ENCODE assay signal across 16 cellular contexts in genomic region chr1:8115769-8116167, GRCh38.
A peak's percentile ranks its signal among the peaks of the same experiment; 100 is the strongest.
DNase-seq lines count a peak whose midpoint lies in the region; ATAC-seq and TF ChIP-seq lines count a peak whose summit lies in the region.
"Had no signal": no experiment of that assay in that cellular context is flagged by ENCODE, and none has a peak within 500 bp of the region (broad histone marks: within the 10 kb centered on the region; RNA-seq: fewer than 3 reads in every experiment).

No MANE protein-coding gene starts in this region.

- no peaks in the 10 kb centered on the region for H3K9me3 Mint-ChIP-seq in Caco-2 (ENCODE audit: unreplicated experiment)
- H3K9me3 Mint-ChIP-seq in activated CD4-positive, alpha-beta T cell treated with anti-CD3 and anti-CD28 coated beads for 36 hours (ENCODE audit: low read depth) = no peaks in the 10 kb centered on the region

- in situ Hi-C loops in G401 (cut with HindIII; ENCODE audit: low sequenced_read_pairs) = no loop called here

- H3K4ac ChIP-seq in mesenchymal stem cell (ENCODE audit: low read depth in 1 of 2, low read length in 2 of 2) = peak overlapping the region; percentile 75 to 84

- no peak overlapping the region for H3K4me2 ChIP-seq in mesenchymal stem cell (ENCODE audit: low read length, poor library complexity, severe bottlenecking)

- H3K14ac ChIP-seq in mesenchymal stem cell (ENCODE audit: low read length in 2 of 2) = peak overlapping the region in 1 of 2 experiments; percentile 30

- H3K27me3 ChIP-seq in Caco-2 (replicated peaks; ENCODE audit: control insufficient read depth, insufficient read depth, low read length) = no peaks in the 10 kb centered on the region
- H3K27me3 ChIP-seq in mesenchymal stem cell (ENCODE audit: control insufficient read depth in 1 of 2, insufficient read depth in 1 of 2, low read length in 2 of 2) = no peaks in the 10 kb centered on the region
- no peaks in the 10 kb centered on the region for H3K27me3 ChIP-seq in stomach
- H3K27me3 ChIP-seq in WERI-Rb-1 (ENCODE audit: insufficient read depth, low read depth, severe bottlenecking) = no peaks in the 10 kb centered on the region
- H3K27me3 ChIP-seq: colonic mucosa, pancreas, SJCRH30 had no signal

- DNase-seq in Caco-2 (no peak), cerebellar cortex (ENCODE audit: low spot score) (peak; percentile 67), mesenchymal stem cell (no peak), stomach (no peak), WERI-Rb-1 (no peak), G401 (ENCODE audit: low spot score) (no peak), DMS79 (lab: John Stamatoyannopoulos, UW) (no peak)
- no peak for DNase-seq in activated CD4-positive, alpha-beta T cell treated with anti-CD3 and anti-CD28 coated beads for 36 hours
- DNase-seq: activated CD4-positive, alpha-beta T cell treated with anti-CD3 and anti-CD28 coated beads for 48 hours; activated CD8-positive, alpha-beta memory T cell treated with anti-CD3 and anti-CD28 coated beads, Interleukin-2, amount 50 U/mL, for 4 hours; colonic mucosa; GOT3; NCI-H1694 treated with DMSO at 0.1 percent for 48 hours; pancreas; SJCRH30; small intestine had no signal

- H3K9ac ChIP-seq in mesenchymal stem cell (ENCODE audit: low read length) = no peak overlapping the region

- no peaks in the 10 kb centered on the region for H3K36me3 ChIP-seq in Caco-2 (ENCODE audit: control insufficient read depth, insufficient read depth, low read length)
- H3K36me3 ChIP-seq in mesenchymal stem cell (ENCODE audit: control insufficient read depth in 1 of 2, insufficient read depth in 2 of 2, low read depth in 1 of 2, low read length in 2 of 2) = no peaks in the 10 kb centered on the region
- no peaks in the 10 kb centered on the region for H3K36me3 ChIP-seq in stomach
- no peaks in the 10 kb centered on the region for H3K36me3 ChIP-seq in WERI-Rb-1
- H3K36me3 ChIP-seq: colonic mucosa, pancreas, SJCRH30 had no signal

- peak overlapping the region; percentile 57 for H2AK5ac ChIP-seq in mesenchymal stem cell (ENCODE audit: low read length, severe bottlenecking)

- CTCF ChIA-PET in Caco-2 (lab: Charles Lee) = interaction anchor here (0.7 kb wide), 1 partner anchor 8 kb away, joined by 3 read pairs; no protein-coding TSS in a partner anchor
- CTCF ChIA-PET in activated CD4-positive, alpha-beta T cell treated with anti-CD3 and anti-CD28 coated beads for 36 hours (lab: Charles Lee) = no interaction called here

- peak overlapping the region; percentile 33 for H4K8ac ChIP-seq in mesenchymal stem cell (ENCODE audit: low read length)

- H2BK120ac ChIP-seq in mesenchymal stem cell (ENCODE audit: low read depth, low read length) = peak overlapping the region; percentile 92

- H3K4me1 Mint-ChIP-seq in Caco-2 (ENCODE audit: low read depth, unreplicated experiment) = peaks cover 19% of the 10 kb centered on the region
- peaks cover 12% of the 10 kb centered on the region for H3K4me1 Mint-ChIP-seq in activated CD4-positive, alpha-beta T cell treated with anti-CD3 and anti-CD28 coated beads for 36 hours

- no peaks in the 10 kb centered on the region for H3K36me3 Mint-ChIP-seq in Caco-2 (ENCODE audit: insufficient read depth, unreplicated experiment)
- no peaks in the 10 kb centered on the region for H3K36me3 Mint-ChIP-seq in activated CD4-positive, alpha-beta T cell treated with anti-CD3 and anti-CD28 coated beads for 36 hours (ENCODE audit: low read depth)

- TF ChIP-seq CTCF in Caco-2 (IDR thresholded peaks at IDR 0.05; ENCODE audit: insufficient read depth in 1 of 2, low read depth in 1 of 2, low read length in 1 of 2, severe bottlenecking in 1 of 2, unreplicated experiment in 1 of 2) (no peak), stomach (IDR thresholded peaks at IDR 0.05) (no peak), WERI-Rb-1 (IDR thresholded peaks at IDR 0.05; ENCODE audit: low read depth, low read length) (no peak)

- H3K4me3 ChIP-seq in Caco-2 (ENCODE audit: low read depth, low read length) (no peak overlapping the region), mesenchymal stem cell (ENCODE audit: insufficient read depth in 1 of 2, low read depth in 1 of 2, low read length in 2 of 2) (no peak overlapping the region), stomach (no peak overlapping the region), WERI-Rb-1 (ENCODE audit: low read depth, low read length) (no peak overlapping the region)
- H3K4me3 ChIP-seq: colonic mucosa, pancreas, SJCRH30 had no signal

- H3K23ac ChIP-seq in mesenchymal stem cell (ENCODE audit: low read length in 2 of 2) = no peak overlapping the region

- no peak for ATAC-seq in activated CD4-positive, alpha-beta T cell treated with anti-CD3 and anti-CD28 coated beads for 36 hours

- TF ChIP-seq EP300 in stomach (IDR thresholded peaks at IDR 0.05) = no peak

- WGBS in mesenchymal stem cell = 84% methylated on average over 9 of the region's 9 CpGs
- 91 to 95% (median 95%) methylated on average over 9 of the region's 9 CpGs for WGBS in stomach, 5 donors

- peak overlapping the region; percentile 100 for H2BK15ac ChIP-seq in mesenchymal stem cell (ENCODE audit: low read depth, poor library complexity, severe bottlenecking)

- H3K27ac ChIP-seq in mesenchymal stem cell (ENCODE audit: low read length, poor library complexity, severe bottlenecking) = no peak overlapping the region
- peak overlapping the region in 4 of 5 donors; percentile 87 to 93 (median 90) for H3K27ac ChIP-seq in stomach
- no peak overlapping the region for H3K27ac ChIP-seq in WERI-Rb-1

- POLR2A ChIA-PET in Caco-2 (lab: Charles Lee) = no interaction called here
- POLR2A ChIA-PET in activated CD4-positive, alpha-beta T cell treated with anti-CD3 and anti-CD28 coated beads for 36 hours (lab: Charles Lee) = no interaction called here

- H3K4me1 ChIP-seq in Caco-2 (peaks cover 41% of the 10 kb centered on the region), mesenchymal stem cell (ENCODE audit: control insufficient read depth, insufficient read depth, low read depth, low read length) (peaks cover 26% of the 10 kb centered on the region), stomach (peaks cover 34 to 69% (median 45%) of the 10 kb centered on the region in 4 donors)
- H3K4me1 ChIP-seq: colonic mucosa had no signal

- H3K18ac ChIP-seq in mesenchymal stem cell (ENCODE audit: low read depth in 1 of 2, low read length in 2 of 2) = peak overlapping the region; percentile 85 to 91

- no peak overlapping the region for H3K4me3 Mint-ChIP-seq in Caco-2 (ENCODE audit: unreplicated experiment)
- no peak overlapping the region for H3K4me3 Mint-ChIP-seq in activated CD4-positive, alpha-beta T cell treated with anti-CD3 and anti-CD28 coated beads for 36 hours

- no peak overlapping the region for H2AFZ ChIP-seq in mesenchymal stem cell (ENCODE audit: low read depth, low read length)

- H4K91ac ChIP-seq in mesenchymal stem cell (ENCODE audit: low read length) = peak overlapping the region; percentile 97

- H3K27ac Mint-ChIP-seq in Caco-2 (ENCODE audit: unreplicated experiment) = peak overlapping the region; percentile 86
- no peak overlapping the region for H3K27ac Mint-ChIP-seq in activated CD4-positive, alpha-beta T cell treated with anti-CD3 and anti-CD28 coated beads for 36 hours

- H2BK12ac ChIP-seq in mesenchymal stem cell (ENCODE audit: low read length in 2 of 2) = peak overlapping the region; percentile 80 to 93

- H3K9me3 ChIP-seq in Caco-2 = no peaks in the 10 kb centered on the region
- H3K9me3 ChIP-seq in mesenchymal stem cell (ENCODE audit: control insufficient read depth, low read length) = no peaks in the 10 kb centered on the region
- H3K9me3 ChIP-seq in stomach = no peaks in the 10 kb centered on the region
- H3K9me3 ChIP-seq in WERI-Rb-1 (ENCODE audit: severe bottlenecking) = peaks cover 4% of the 10 kb centered on the region
- H3K9me3 ChIP-seq: colonic mucosa, pancreas, SJCRH30 had no signal

- TF ChIP-seq POLR2A in stomach (IDR thresholded peaks at IDR 0.05) = no peak

- H3K27me3 Mint-ChIP-seq in Caco-2 (ENCODE audit: insufficient read depth, unreplicated experiment) = no peaks in the 10 kb centered on the region
- peaks cover 3% of the 10 kb centered on the region for H3K27me3 Mint-ChIP-seq in activated CD4-positive, alpha-beta T cell treated with anti-CD3 and anti-CD28 coated beads for 36 hours

- no peak overlapping the region for H2BK5ac ChIP-seq in mesenchymal stem cell (ENCODE audit: low read depth, low read length, poor library complexity, severe bottlenecking)

- intact Hi-C loops in Caco-2 (cut with micrococcal nuclease; ENCODE audit: unreplicated experiment) = no loop called here
- intact Hi-C loops in stomach (cut with DNase I; ENCODE audit: low total_unique reads) = no loop called here
- intact Hi-C loops in activated CD4-positive, alpha-beta T cell treated with anti-CD3 and anti-CD28 coated beads for 36 hours (cut with DNase I, micrococcal nuclease) = no loop called here

- no peaks in the 10 kb centered on the region for H3K79me1 ChIP-seq in mesenchymal stem cell (replicated peaks; ENCODE audit: low read length, poor library complexity, severe bottlenecking)

- no TSS peak for BruUV-seq in Caco-2 (replicated peaks; lab: Mats Ljungman, UMichigan)

Comparison
In these comparisons a context has a peak if more than half of its experiments do, and no peak if none do; other contexts are left out.
1. H3K27ac ChIP-seq: peak in stomach (4 of 5); none in mesenchymal stem cell (single experiment) and WERI-Rb-1 (single experiment).